Comparison of ENCODE assay signal across 8 cellular contexts in genomic region chr4:87391783-87392054, GRCh38. TPM values are rescaled to one million over a fixed set of nuclear protein-coding genes. Genes with fewer than 3 reads are reported as not detected.
DNase-seq lines count a peak whose midpoint lies in the region; ATAC-seq and TF ChIP-seq lines count a peak whose summit lies in the region.

No MANE protein-coding gene starts in this region.

- ATAC-seq in HG02870 (IDR thresholded peaks at IDR 0.05; ENCODE audit: unreplicated experiment): no peak

- H3K36me3 ChIP-seq in A673 (ENCODE audit: insufficient read depth, low read length, poor library complexity, severe bottlenecking): no peaks in the 10 kb centered on the region
- no peaks in the 10 kb centered on the region for H3K36me3 ChIP-seq in mucosa of stomach (ENCODE audit: control insufficient read depth, insufficient read depth, low read length)

- no peaks in the 10 kb centered on the region for H3K27me3 ChIP-seq in A673 (replicated peaks; ENCODE audit: insufficient read depth, low read depth, low read length, poor library complexity)
- no peaks in the 10 kb centered on the region for H3K27me3 ChIP-seq in mucosa of stomach (ENCODE audit: control insufficient read depth, insufficient read depth, low read length)

- H3K4me1 ChIP-seq in A673 (ENCODE audit: insufficient read depth, low read length, poor library complexity, severe bottlenecking) (no peaks in the 10 kb centered on the region), mucosa of stomach (ENCODE audit: control insufficient read depth, insufficient read depth, low read length) (peaks cover 7% of the 10 kb centered on the region)

- DNase-seq in A673 (ENCODE audit: low spot score) (no peak), cerebellum (ENCODE audit: low spot score) (peak; percentile 14), midbrain (lab: John Stamatoyannopoulos, UW) (no peak), activated gamma-delta T cell treated with Interleukin-2 at 50 U/mL for 16 hours (no peak)
- no peak for DNase-seq in activated effector memory CD4-positive, alpha-beta T cell treated with anti-CD3 and anti-CD28 coated beads, Interleukin-2, amount 50 U/mL, for 16 hours

- H3K9me3 Mint-ChIP-seq in IgD-negative memory B cell: peaks cover 0 to 4% (median 0%) of the 10 kb centered on the region in 3 donors

- TF ChIP-seq CTCF in A673 (conservative IDR thresholded peaks at IDR 0.05; ENCODE audit: low read depth, low read length): no peak

- no TSS peak for BruUV-seq in A673 (replicated peaks; lab: Mats Ljungman, UMichigan)

- H3K27me3 Mint-ChIP-seq in IgD-negative memory B cell: peaks cover 1% of the 10 kb centered on the region

- CTCF ChIA-PET in A673 (lab: Charles Lee): no interaction called here

- H3K4me3 ChIP-seq in A673 (ENCODE audit: low read depth, low read length, poor library complexity, severe bottlenecking) (peak overlapping the region; percentile 58), mucosa of stomach (ENCODE audit: low read length) (peak overlapping the region; percentile 72)

- H3K27ac ChIP-seq in A673 (ENCODE audit: low read depth, low read length, poor library complexity, severe bottlenecking): peak overlapping the region; percentile 67

- peak overlapping the region in 1 of 3 donors; percentile 88 for H3K27ac Mint-ChIP-seq in IgD-negative memory B cell

- peaks cover 26 to 38% (median 38%) of the 10 kb centered on the region in 3 donors for H3K4me1 Mint-ChIP-seq in IgD-negative memory B cell

- peak overlapping the region; percentile 94 to 96 (median 96) for H3K4me3 Mint-ChIP-seq in IgD-negative memory B cell

- POLR2A ChIA-PET in A673 (lab: Charles Lee; ENCODE audit: low non-redundant PET): no interaction called here

- intact Hi-C loops in A673 (cut with micrococcal nuclease; ENCODE audit: unreplicated experiment): no loop called here

- H3K9ac ChIP-seq in mucosa of stomach (ENCODE audit: low read length): peak overlapping the region; percentile 91

- H3K36me3 Mint-ChIP-seq in IgD-negative memory B cell: no peaks in the 10 kb centered on the region

- H3K9me3 ChIP-seq in A673 (ENCODE audit: low read depth, low read length, poor library complexity, severe bottlenecking) (no peaks in the 10 kb centered on the region), mucosa of stomach (ENCODE audit: control insufficient read depth, low read length) (no peaks in the 10 kb centered on the region)

RNA-seq across cellular contexts. Expression of gene HSD17B11, which starts 0.7 kb away (rescaled TPM):
- total RNA-seq in A673 (2021) (5.5 and 6.7 TPM in 2 replicates), cerebellum (25.1 TPM)
- 59.5 TPM for polyA plus RNA-seq in IgD-negative memory B cell

RNA-seq across cellular contexts. Expression of gene NUDT9, which starts 30.7 kb away (rescaled TPM):
- total RNA-seq in A673 (2021) (8.8 and 11.3 TPM in 2 replicates), cerebellum (16.2 TPM)
- polyA plus RNA-seq in IgD-negative memory B cell: 23.6 TPM
